21 cellular contexts compared by ENCODE assay signal in genomic region chr1:203563291-203563690, GRCh38.
DNase-seq lines count a peak whose midpoint lies in the region; ATAC-seq and TF ChIP-seq lines count a peak whose summit lies in the region.
"Had no signal": no experiment of that assay in that cellular context is flagged by ENCODE, and none has a peak within 500 bp of the region (broad histone marks: within the 10 kb centered on the region; RNA-seq: fewer than 3 reads in every experiment).

No MANE protein-coding gene starts in this region.

- H3K79me1 ChIP-seq in IMR-90 (ENCODE audit: low read depth in 1 of 2, low read length in 2 of 2) (peaks cover 0 to 5% of the 10 kb centered on the region in 2 experiments; a peak in 1 of 4 replicates), mesenchymal stem cell (replicated peaks; ENCODE audit: low read length, poor library complexity, severe bottlenecking) (no peaks in the 10 kb centered on the region)

- no peak for TF ChIP-seq RAD21 in IMR-90 (IDR thresholded peaks at IDR 0.05; ENCODE audit: low read length)

- H3K4me1 Mint-ChIP-seq in CD4-positive, alpha-beta memory T cell: no peaks in the 10 kb centered on the region

- H3K27me3 ChIP-seq in IMR-90 (ENCODE audit: control insufficient read depth, insufficient read depth, low read length): no peaks in the 10 kb centered on the region
- no peaks in the 10 kb centered on the region for H3K27me3 ChIP-seq in esophagus muscularis mucosa
- no peaks in the 10 kb centered on the region for H3K27me3 ChIP-seq in mesenchymal stem cell (ENCODE audit: control insufficient read depth in 1 of 2, insufficient read depth in 1 of 2, low read length in 2 of 2)
- H3K27me3 ChIP-seq in tibial artery: no peaks in the 10 kb centered on the region
- H3K27me3 ChIP-seq in CD4-positive, alpha-beta memory T cell (ENCODE audit: insufficient read depth, low read length): no peaks in the 10 kb centered on the region

- H3K27ac ChIP-seq in IMR-90 (ENCODE audit: insufficient read depth, low read length) (no peak overlapping the region), esophagus muscularis mucosa (replicated peaks in 1 of 4) (peak overlapping the region in 3 of 4 donors; percentile 19 to 68 (median 45)), mesenchymal stem cell (ENCODE audit: low read length, poor library complexity, severe bottlenecking) (no peak overlapping the region), tibial artery (no peak overlapping the region)
- no peak overlapping the region for H3K27ac ChIP-seq in CD4-positive, alpha-beta memory T cell (ENCODE audit: low read depth, low read length)
- H3K27ac ChIP-seq: 22Rv1, C4-2B had no signal

- H2BK120ac ChIP-seq in IMR-90 (ENCODE audit: low read depth, low read length) (peak overlapping the region; percentile 63), mesenchymal stem cell (ENCODE audit: low read depth, low read length) (no peak overlapping the region)

- TF ChIP-seq EP300 in esophagus muscularis mucosa (IDR thresholded peaks at IDR 0.05): no peak

- DNase-seq in A172 (ENCODE audit: low spot score) (peak; percentile 61), IMR-90 (no peak), esophagus muscularis mucosa (ENCODE audit: extremely low spot score) (no peak), mesenchymal stem cell (no peak), tibial artery (no peak), activated T-cell treated with anti-CD3 and anti-CD28 coated beads for 4 hours (no peak)
- no peak for DNase-seq in CD4-positive, alpha-beta memory T cell
- DNase-seq: COR-L47, DMS153, KG1, NCI-H1105, NCI-H187, NCI-H446 treated with DMSO at 0.1 percent for 48 hours, NCI-H82, Right ventricle myocardium superior had no signal

- H4K91ac ChIP-seq in IMR-90 (ENCODE audit: insufficient read depth, low read depth, low read length) (peak overlapping the region; percentile 72), mesenchymal stem cell (ENCODE audit: low read length) (no peak overlapping the region)

- H2BK12ac ChIP-seq in mesenchymal stem cell (ENCODE audit: low read length in 2 of 2): no peak overlapping the region

- TF ChIP-seq POLR2A in IMR-90 (IDR thresholded peaks at IDR 0.05; ENCODE audit: low read depth, low read length) (no peak), esophagus muscularis mucosa (IDR thresholded peaks at IDR 0.05; ENCODE audit: low read depth) (no peak)

- H2AFZ ChIP-seq in IMR-90 (replicated peaks; ENCODE audit: low read length, poor library complexity): no peak overlapping the region
- no peak overlapping the region for H2AFZ ChIP-seq in mesenchymal stem cell (ENCODE audit: low read depth, low read length)
- H2AFZ ChIP-seq: GM23338 had no signal

- CTCF ChIA-PET in IMR-90 (lab: Yijun Ruan, JAX): interaction anchor here (0.7 to 1.5 kb wide), 2 partner anchors 11 to 49 kb away, joined by 3 to 4 read pairs; no protein-coding TSS in a partner anchor
- CTCF ChIA-PET in CD4-positive, alpha-beta memory T cell (lab: Charles Lee; ENCODE audit: partially characterized antibody): interaction anchor here (1.6 kb wide), 1 partner anchor 139 kb away, joined by 3 read pairs; no protein-coding TSS in a partner anchor

- H3K36me3 ChIP-seq in IMR-90 (ENCODE audit: control insufficient read depth, insufficient read depth, low read length): no peaks in the 10 kb centered on the region
- no peaks in the 10 kb centered on the region for H3K36me3 ChIP-seq in esophagus muscularis mucosa
- no peaks in the 10 kb centered on the region for H3K36me3 ChIP-seq in mesenchymal stem cell (ENCODE audit: control insufficient read depth in 1 of 2, insufficient read depth in 2 of 2, low read depth in 1 of 2, low read length in 2 of 2)
- H3K36me3 ChIP-seq in tibial artery: no peaks in the 10 kb centered on the region
- no peaks in the 10 kb centered on the region for H3K36me3 ChIP-seq in CD4-positive, alpha-beta memory T cell (ENCODE audit: insufficient read depth, low read length)

- H3K4me2 ChIP-seq in IMR-90 (ENCODE audit: low read depth, low read length) (no peak overlapping the region), mesenchymal stem cell (ENCODE audit: low read length, poor library complexity, severe bottlenecking) (no peak overlapping the region)
- H3K4me2 ChIP-seq: GM23338 had no signal

- H3K9ac ChIP-seq in IMR-90 (ENCODE audit: low read depth, low read length) (no peak overlapping the region), mesenchymal stem cell (ENCODE audit: low read length) (peak overlapping the region; percentile 35)

- no peak overlapping the region for H3K27ac Mint-ChIP-seq in CD4-positive, alpha-beta memory T cell
- H3K27ac Mint-ChIP-seq: GM23338 had no signal

- peaks cover 16% of the 10 kb centered on the region for H3K4me1 ChIP-seq in IMR-90 (ENCODE audit: control insufficient read depth, insufficient read depth, low read length)
- H3K4me1 ChIP-seq in esophagus muscularis mucosa: peaks cover 10 to 41% (median 29%) of the 10 kb centered on the region in 4 donors
- H3K4me1 ChIP-seq in mesenchymal stem cell (ENCODE audit: control insufficient read depth, insufficient read depth, low read depth, low read length): peaks cover 5% of the 10 kb centered on the region
- H3K4me1 ChIP-seq in tibial artery: peaks cover 0 to 31% (median 16%) of the 10 kb centered on the region in 4 donors
- no peaks in the 10 kb centered on the region for H3K4me1 ChIP-seq in CD4-positive, alpha-beta memory T cell (ENCODE audit: insufficient read depth, low read length)

- H3K9me1 ChIP-seq in IMR-90 (ENCODE audit: insufficient read depth, low read length): peaks cover 12% of the 10 kb centered on the region; the same call in 1 of the 2 replicates

- H3K4ac ChIP-seq in IMR-90 (ENCODE audit: low read depth, low read length) (peak overlapping the region; percentile 57), mesenchymal stem cell (ENCODE audit: low read depth in 1 of 2, low read length in 2 of 2) (no peak overlapping the region)

- H3K4me3 Mint-ChIP-seq in CD4-positive, alpha-beta memory T cell: no peak overlapping the region
- H3K4me3 Mint-ChIP-seq: GM23338 had no signal

- H3K9me3 ChIP-seq in IMR-90 (ENCODE audit: control insufficient read depth, insufficient read depth, low read length) (no peaks in the 10 kb centered on the region), esophagus muscularis mucosa (no peaks in the 10 kb centered on the region), mesenchymal stem cell (ENCODE audit: control insufficient read depth, low read length) (no peaks in the 10 kb centered on the region), tibial artery (no peaks in the 10 kb centered on the region)
- no peaks in the 10 kb centered on the region for H3K9me3 ChIP-seq in CD4-positive, alpha-beta memory T cell (ENCODE audit: control insufficient read depth in 1 of 2, low read length in 2 of 2)

- POLR2A ChIA-PET in IMR-90 (lab: Charles Lee; ENCODE audit: unreplicated experiment): no interaction called here
- POLR2A ChIA-PET in CD4-positive, alpha-beta memory T cell (lab: Charles Lee; ENCODE audit: partially characterized antibody): no interaction called here

- H2BK5ac ChIP-seq in IMR-90 (ENCODE audit: low read depth, low read length, poor library complexity, severe bottlenecking) (peak overlapping the region; percentile 28), mesenchymal stem cell (ENCODE audit: low read depth, low read length, poor library complexity, severe bottlenecking) (no peak overlapping the region)

- BruUV-seq in IMR-90 (replicated peaks; lab: Mats Ljungman, UMichigan): no TSS peak

- H4K20me1 ChIP-seq in IMR-90 (ENCODE audit: insufficient read depth, low read length): no peaks in the 10 kb centered on the region

- H2BK20ac ChIP-seq in IMR-90 (ENCODE audit: low read depth, low read length): peak overlapping the region; percentile 83; the same call in 1 of the 2 replicates

- H2BK15ac ChIP-seq in IMR-90 (ENCODE audit: low read depth, low read length) (peak overlapping the region; percentile 3; the same call in 2 of the 3 replicates), mesenchymal stem cell (ENCODE audit: low read depth, poor library complexity, severe bottlenecking) (no peak overlapping the region)

- dilution Hi-C loops in IMR-90 (cut with HindIII; ENCODE audit: low sequenced_read_pairs, unreplicated experiment): no loop called here

- ATAC-seq in IMR-90 (ENCODE audit: low read depth) (no peak), HG02571 (IDR thresholded peaks at IDR 0.05; ENCODE audit: unreplicated experiment) (no peak)
- ATAC-seq: GM23338, Panc1, SK-N-SH treated with all-trans-retinoic acid at 6 μM for 48 hours had no signal

- H3K18ac ChIP-seq in IMR-90 (ENCODE audit: low read depth, low read length) (peak overlapping the region; percentile 65; the same call in 1 of the 2 replicates), mesenchymal stem cell (ENCODE audit: low read depth in 1 of 2, low read length in 2 of 2) (no peak overlapping the region)

- H3K14ac ChIP-seq in IMR-90 (replicated peaks; ENCODE audit: low read depth, low read length) (peak overlapping the region; percentile 70; the same call in 1 of the 2 replicates), mesenchymal stem cell (ENCODE audit: low read length in 2 of 2) (no peak overlapping the region)

- TF ChIP-seq CTCF in IMR-90 (conservative IDR thresholded peaks at IDR 0.05; ENCODE audit: low read depth, low read length): no peak
- no peak for TF ChIP-seq CTCF in esophagus muscularis mucosa (IDR thresholded peaks at IDR 0.05)
- no peak for TF ChIP-seq CTCF in tibial artery (IDR thresholded peaks at IDR 0.05)

- no peaks in the 10 kb centered on the region for H3K27me3 Mint-ChIP-seq in CD4-positive, alpha-beta memory T cell

- H2AK9ac ChIP-seq in IMR-90 (replicated peaks; ENCODE audit: low read depth, low read length, poor library complexity): peak overlapping the region; percentile 11

- no peak overlapping the region for H3K56ac ChIP-seq in IMR-90 (ENCODE audit: extremely low read depth, insufficient read depth, low read length)

- no peak overlapping the region for H3K4me3 ChIP-seq in IMR-90 (ENCODE audit: insufficient read depth, low read depth, low read length)
- no peak overlapping the region for H3K4me3 ChIP-seq in esophagus muscularis mucosa
- no peak overlapping the region for H3K4me3 ChIP-seq in mesenchymal stem cell (ENCODE audit: insufficient read depth in 1 of 2, low read depth in 1 of 2, low read length in 2 of 2)
- H3K4me3 ChIP-seq in tibial artery: no peak overlapping the region
- H3K4me3 ChIP-seq in CD4-positive, alpha-beta memory T cell (ENCODE audit: low read length in 2 of 2): no peak overlapping the region
- H3K4me3 ChIP-seq: GM23338 had no signal

- H4K8ac ChIP-seq in IMR-90 (ENCODE audit: low read depth in 2 of 2, low read length in 2 of 2) (peak overlapping the region in 1 of 2 experiments; percentile 73; a peak in 2 of 4 replicates), mesenchymal stem cell (ENCODE audit: low read length) (no peak overlapping the region)

- WGBS in IMR-90 (ENCODE audit: extremely low coverage in 2 of 2, insufficient read length in 1 of 2), 2 experiments: no CpG with 5 or more reads among the region's 2 CpGs
- 52% methylated on average over 2 of the region's 2 CpGs for WGBS in esophagus muscularis mucosa
- WGBS in mesenchymal stem cell: 92% methylated on average over 1 of the region's 2 CpGs

- H3K9me3 Mint-ChIP-seq in CD4-positive, alpha-beta memory T cell: peaks cover 0 to 2% (median 0%) of the 10 kb centered on the region in 8 donors
- H3K9me3 Mint-ChIP-seq: GM23338 had no signal

- intact Hi-C loops in IMR-90 (cut with micrococcal nuclease): no loop called here
- intact Hi-C loops in esophagus muscularis mucosa (cut with DNase I): no loop called here
- intact Hi-C loops in tibial artery (cut with DNase I; ENCODE audit: low total_unique reads): no loop called here
- intact Hi-C loops in CD4-positive, alpha-beta memory T cell (cut with micrococcal nuclease): no loop called here

- in situ Hi-C loops in IMR-90 (cut with MboI; ENCODE audit: low sequenced_read_pairs): no loop called here

- peak overlapping the region; percentile 65; the same call in 1 of the 2 replicates for H4K5ac ChIP-seq in IMR-90 (ENCODE audit: low read depth, low read length)

- no peaks in the 10 kb centered on the region for H3K36me3 Mint-ChIP-seq in CD4-positive, alpha-beta memory T cell

- H2AK5ac ChIP-seq in IMR-90 (ENCODE audit: low read depth, low read length) (peak overlapping the region; percentile 77), mesenchymal stem cell (ENCODE audit: low read length, severe bottlenecking) (no peak overlapping the region)

- H3K23ac ChIP-seq in IMR-90 (ENCODE audit: low read depth, low read length) (0 out of 2 replicates have a peak overlapping the region, but pooled peaks have one; percentile 31), mesenchymal stem cell (ENCODE audit: low read length in 2 of 2) (no peak overlapping the region)

Comparison
In these comparisons a context has a peak if more than half of its experiments do, and no peak if none do; other contexts are left out.
1. H3K27ac ChIP-seq: peak in esophagus muscularis mucosa (3 of 4); none in IMR-90 (single experiment), mesenchymal stem cell (single experiment), tibial artery (0 of 2) and CD4-positive, alpha-beta memory T cell (single experiment).